In genomic region chr2:127426501-127427354, GRCh38 we compare ENCODE assay signal across 28 cellular contexts. TPM values are rescaled to one million over a fixed set of nuclear protein-coding genes. Genes with fewer than 3 reads are reported as not detected.
DNase-seq lines count a peak whose midpoint lies in the region; ATAC-seq, FAIRE-seq and TF ChIP-seq lines count a peak whose summit lies in the region.
"Had no signal": no experiment of that assay in that cellular context is flagged by ENCODE, and none has a peak within 500 bp of the region (broad histone marks: within the 10 kb centered on the region; RNA-seq: fewer than 3 reads in every experiment).

No MANE protein-coding gene starts in this region.

- no peak overlapping the region for H3K9ac ChIP-seq in HepG2 (ENCODE audit: insufficient read depth, low read depth, low read length)

- H3K4me1 ChIP-seq in HepG2 (ENCODE audit: insufficient read depth, low read length) (peaks cover 8% of the 10 kb centered on the region), right lobe of liver (peaks cover 0 to 4% (median 1%) of the 10 kb centered on the region in 4 donors)
- H3K4me1 ChIP-seq: BE2C had no signal

- no peak for TF ChIP-seq EP300 in HepG2 (IDR thresholded peaks at IDR 0.05; ENCODE audit: low read depth in 2 of 2, low read length in 2 of 2)
- no peak for TF ChIP-seq EP300 in HepG2 (CRISPR knock-in tag; IDR thresholded peaks at IDR 0.05; ENCODE audit: borderline replicate concordance)

- H3K9me3 ChIP-seq in HepG2 (ENCODE audit: low read length) = no peaks in the 10 kb centered on the region
- H3K9me3 ChIP-seq in right lobe of liver = no peaks in the 10 kb centered on the region
- H3K9me3 ChIP-seq: BE2C had no signal

- in situ Hi-C loops in HepG2 (cut with HindIII; ENCODE audit: extremely low pct_ligation_motif_present, low pct_unique_long_range_greater_than_20kb) = no loop called here

- TF ChIP-seq RAD21 in HepG2 (CRISPR knock-in tag; IDR thresholded peaks at IDR 0.05) = no peak

- H3K79me2 ChIP-seq in HepG2 (ENCODE audit: insufficient read depth, low read length) = peaks cover 6% of the 10 kb centered on the region

- H3K4me3 ChIP-seq in HepG2 (replicated peaks in 1 of 3; ENCODE audit: insufficient read depth in 1 of 3, low read depth in 2 of 3, low read length in 3 of 3) (no peak overlapping the region), right lobe of liver (no peak overlapping the region)
- H3K4me3 ChIP-seq: GM12878, GM23338 had no signal

- FAIRE-seq in HepG2 (lab: Jason Lieb, UNC) = no peak
- FAIRE-seq: GM12878, GM18507 had no signal

- H3K27ac Mint-ChIP-seq in osteocyte (ENCODE audit: unreplicated experiment) = no peak overlapping the region
- H3K27ac Mint-ChIP-seq: CD4-positive, CD25-positive, alpha-beta regulatory T cell; GM23338; HFFc6 had no signal

- WGBS in HepG2 (ENCODE audit: low lambda C conversion rate) = 96% methylated on average over 10 of the region's 10 CpGs
- WGBS in right lobe of liver (ENCODE audit: insufficient coverage, low coverage, low lambda C conversion rate, missing lambda C conversion rate) = 86% methylated on average over 4 of the region's 10 CpGs

- no peaks in the 10 kb centered on the region for H3K9me3 Mint-ChIP-seq in osteocyte (ENCODE audit: unreplicated experiment)
- H3K9me3 Mint-ChIP-seq: CD4-positive, CD25-positive, alpha-beta regulatory T cell; CD8-positive, alpha-beta memory T cell; GM23338; HFFc6 had no signal

- ATAC-seq in HepG2 (peak; percentile 3; the same call in 2 of the 3 replicates), right lobe of liver (no peak), GM18505 (IDR thresholded peaks at IDR 0.05; ENCODE audit: unreplicated experiment) (no peak)
- ATAC-seq: GM12878, GM23338, HCT116 had no signal

- intact Hi-C loops in HepG2 (cut with micrococcal nuclease; ENCODE audit: unreplicated experiment) = no loop called here
- intact Hi-C loops in right lobe of liver (cut with DNase I) = no loop called here

- H3K4me3 Mint-ChIP-seq in osteocyte (ENCODE audit: unreplicated experiment) = no peak overlapping the region
- H3K4me3 Mint-ChIP-seq: CD4-positive, CD25-positive, alpha-beta regulatory T cell; CD8-positive, alpha-beta memory T cell; GM23338; HFFc6 had no signal

- H3K4me1 Mint-ChIP-seq in osteocyte (ENCODE audit: unreplicated experiment) = peaks cover 22% of the 10 kb centered on the region

- no peak overlapping the region for H3K4me2 ChIP-seq in HepG2 (ENCODE audit: low read depth, low read length)
- H3K4me2 ChIP-seq: GM23338 had no signal

- no peaks in the 10 kb centered on the region for H3K36me3 Mint-ChIP-seq in osteocyte (ENCODE audit: unreplicated experiment)
- H3K36me3 Mint-ChIP-seq: CD4-positive, CD25-positive, alpha-beta regulatory T cell had no signal

- no peaks in the 10 kb centered on the region for H3K27me3 ChIP-seq in HepG2 (ENCODE audit: control insufficient read depth in 1 of 2, insufficient read depth in 2 of 2, low read length in 2 of 2)
- H3K27me3 ChIP-seq in right lobe of liver = no peaks in the 10 kb centered on the region

- no TSS peak for BruUV-seq in HepG2 (replicated peaks; lab: Mats Ljungman, UMichigan)

- peaks cover 6% of the 10 kb centered on the region for H3K27me3 Mint-ChIP-seq in osteocyte (ENCODE audit: unreplicated experiment)

- CTCF ChIA-PET in HepG2 (lab: Yijun Ruan, JAX; ENCODE audit: low intra/inter-chr PET ratio, low total read pairs) = no interaction called here

- no peak overlapping the region for H2AFZ ChIP-seq in HepG2 (ENCODE audit: low read length)
- H2AFZ ChIP-seq: GM23338 had no signal

- POLR2A ChIA-PET in HepG2 (lab: Yijun Ruan, JAX) = interaction anchor here (0.8 to 16.2 kb wide), 5 partner anchors 9 to 27 kb away, joined by 3 to 229 read pairs (median 31); partner anchors contain the start of gene PROC

- peak; percentile 53 for DNase-seq in activated CD8-positive, alpha-beta memory T cell treated with anti-CD3 and anti-CD28 coated beads for 24 hours
- no peak for DNase-seq in activated CD8-positive, alpha-beta memory T cell treated with anti-CD3 and anti-CD28 coated beads, Interleukin-2, amount 50 U/mL, for 4 hours
- no peak for DNase-seq in HepG2 (ENCODE audit: low spot score)
- DNase-seq in right lobe of liver = no peak
- peak; percentile 76 for DNase-seq in osteocyte (ENCODE audit: extremely low spot score, unreplicated experiment)
- DNase-seq in activated gamma-delta T cell (lab: John Stamatoyannopoulos, UW) = no peak
- DNase-seq: 8988T; BE2C; C1 segment of cervical spinal cord; CD4-positive, CD25-positive, alpha-beta regulatory T cell; CD8-positive, alpha-beta memory T cell; COR-L47; DMS 273 treated with DMSO at 0.1 percent for 48 hours; DMS53; DND-41; EL; H7; HFFc6; IMR-90 had no signal

- no peaks in the 10 kb centered on the region; the same call in 1 of the 2 replicates for H4K20me1 ChIP-seq in HepG2 (ENCODE audit: insufficient read depth, low read length)

- TF ChIP-seq POLR2A in HepG2 (IDR thresholded peaks at IDR 0.05; ENCODE audit: insufficient read depth in 1 of 2, low read depth in 2 of 2, low read length in 2 of 2) (no peak; a peak in 1 of 4 replicates), right lobe of liver (IDR thresholded peaks at IDR 0.05) (no peak), GM18505 (IDR thresholded peaks at IDR 0.05; ENCODE audit: borderline replicate concordance, extremely low read depth, insufficient read depth, insufficient read length) (no peak)

- peaks cover 31 to 44% of the 10 kb centered on the region in 2 experiments for H3K36me3 ChIP-seq in HepG2 (replicated peaks in 1 of 2; ENCODE audit: control insufficient read depth in 1 of 2, insufficient read depth in 2 of 2, low read length in 2 of 2)
- H3K36me3 ChIP-seq in right lobe of liver = peaks cover 0 to 26% (median 12%) of the 10 kb centered on the region in 4 donors
- H3K36me3 ChIP-seq: BE2C had no signal

- H3K27ac ChIP-seq in HepG2 (ENCODE audit: extremely low read length, insufficient read depth, low read length) (no peak overlapping the region), right lobe of liver (no peak overlapping the region)
- H3K27ac ChIP-seq: HL-60 had no signal

- TF ChIP-seq CTCF in HepG2 (CRISPR knock-in tag; IDR thresholded peaks at IDR 0.05) = no peak
- TF ChIP-seq CTCF in right lobe of liver (IDR thresholded peaks at IDR 0.05) = no peak
- TF ChIP-seq CTCF in osteocyte (IDR thresholded peaks at IDR 0.05) = no peak

TF ChIP-seq in HepG2, 621 proteins besides CTCF, POLR2A, EP300 and RAD21 (continues in another document):
- TF ChIP-seq NR2F1 (CRISPR knock-in tag; IDR thresholded peaks at IDR 0.05) = no peak
- TF ChIP-seq SP140L (CRISPR knock-in tag; IDR thresholded peaks at IDR 0.05; ENCODE audit: borderline replicate concordance) = no peak
- peak; percentile 24; the same call in 1 of the 2 replicates for TF ChIP-seq ZFY (CRISPR knock-in tag; IDR thresholded peaks at IDR 0.05)

RNA-seq across cellular contexts. Expression of gene PROC, which starts 8.5 kb away (rescaled TPM):
- total RNA-seq in HepG2 (2016; rRNA removed; fragmentation: Illumina TruSeq; extraction: Trizol) = 52.1 and 134 TPM in 2 replicates
- 19.2 and 23.2 TPM in 2 replicates for total RNA-seq in HepG2 (2016; cell fraction: cytosol; rRNA removed; fragmentation: Illumina TruSeq; extraction: Trizol; ENCODE audit: low read depth)
- total RNA-seq in HepG2 (2016; cell fraction: insoluble cytoplasmic fraction; rRNA removed; fragmentation: Illumina TruSeq; extraction: Trizol) = 49.9 and 134 TPM in 2 replicates
- 37.4 and 38.6 TPM in 2 replicates for total RNA-seq in HepG2 (2016; cell fraction: membrane; rRNA removed; fragmentation: Illumina TruSeq; extraction: Trizol)
- total RNA-seq in HepG2 (2016; cell fraction: nucleus; rRNA removed; fragmentation: Illumina TruSeq; extraction: Trizol) = 166 and 178 TPM in 2 replicates
- polyA plus RNA-seq in HepG2 (2011; rRNA removed) = 185 and 266 TPM in 2 replicates
- 113 and 166 TPM in 2 replicates for polyA plus RNA-seq in HepG2 (2011; cell fraction: cytosol; rRNA removed)
- 1,267 and 1,304 TPM in 2 replicates for polyA plus RNA-seq in HepG2 (2011; cell fraction: nucleus; rRNA removed)
- 232 and 321 TPM in 2 replicates for polyA plus RNA-seq in HepG2 (2012)
- polyA plus RNA-seq in HepG2 (2016; cell fraction: cytosol; fragmentation: Illumina TruSeq; extraction: Trizol; ENCODE audit: low read depth) = 17.2 and 19.9 TPM in 2 replicates
- 48.9 and 49.8 TPM in 2 replicates for polyA plus RNA-seq in HepG2 (2016; cell fraction: insoluble cytoplasmic fraction; fragmentation: Illumina TruSeq; extraction: Trizol; ENCODE audit: low read depth)
- 22.9 and 24.9 TPM in 2 replicates for polyA plus RNA-seq in HepG2 (2016; cell fraction: membrane; fragmentation: Illumina TruSeq; extraction: Trizol; ENCODE audit: low read depth)
- polyA plus RNA-seq in HepG2 (2016; cell fraction: nucleus; fragmentation: Illumina TruSeq; extraction: Trizol; ENCODE audit: insufficient read depth, low read depth) = 354 and 380 TPM in 2 replicates
- polyA minus RNA-seq in HepG2 (2011; rRNA and poly(A)+ RNA removed; ENCODE audit: low replicate concordance) = 241 TPM in 1 of 2 replicates, not detected in the other
- polyA minus RNA-seq in HepG2 (2011; cell fraction: cytosol; rRNA and poly(A)+ RNA removed) = 64.7 and 65.5 TPM in 2 replicates
- 172 and 188 TPM in 2 replicates for polyA minus RNA-seq in HepG2 (2011; cell fraction: nucleus; rRNA and poly(A)+ RNA removed)
- 100 to 1,000 TPM; 224 to 447 (median 319) TPM for total RNA-seq in right lobe of liver
- 1.6 and 2.5 TPM in 2 replicates for total RNA-seq in osteocyte
- total RNA-seq: A673; CD4-positive, CD25-positive, alpha-beta regulatory T cell; GM12878; HFFc6; HT1080; IMR-90 had no signal
- polyA plus RNA-seq: AG04450; CD8-positive, alpha-beta memory T cell; GM12878 had no signal

RNA-seq across cellular contexts. Expression of gene MAP3K2, which starts 39.0 kb away (rescaled TPM):
- total RNA-seq in HepG2 (2016; rRNA removed; fragmentation: Illumina TruSeq; extraction: Trizol) (37.2 and 56.1 TPM in 2 replicates), right lobe of liver (10 to 100 TPM; 28.6 to 45.1 (median 39.8) TPM), osteocyte (60.9 and 63.9 TPM in 2 replicates)
- total RNA-seq in HepG2 (2016; cell fraction: cytosol; rRNA removed; fragmentation: Illumina TruSeq; extraction: Trizol; ENCODE audit: low read depth) = 12.9 and 13.4 TPM in 2 replicates
- total RNA-seq in HepG2 (2016; cell fraction: insoluble cytoplasmic fraction; rRNA removed; fragmentation: Illumina TruSeq; extraction: Trizol) = 35.8 and 54.1 TPM in 2 replicates
- total RNA-seq in HepG2 (2016; cell fraction: membrane; rRNA removed; fragmentation: Illumina TruSeq; extraction: Trizol) = 28.2 and 32.6 TPM in 2 replicates
- total RNA-seq in HepG2 (2016; cell fraction: nucleus; rRNA removed; fragmentation: Illumina TruSeq; extraction: Trizol) = 37.4 and 42.1 TPM in 2 replicates
- 11.2 and 12.2 TPM in 2 replicates for polyA plus RNA-seq in HepG2 (2011; rRNA removed)
- polyA plus RNA-seq in HepG2 (2011; cell fraction: cytosol; rRNA removed) = 5.1 and 7.6 TPM in 2 replicates
- 18.1 and 21.8 TPM in 2 replicates for polyA plus RNA-seq in HepG2 (2011; cell fraction: nucleus; rRNA removed)
- 11.5 and 11.7 TPM in 2 replicates for polyA plus RNA-seq in HepG2 (2012)
- 0.44 and 0.68 TPM in 2 replicates for polyA plus RNA-seq in HepG2 (2016; cell fraction: cytosol; fragmentation: Illumina TruSeq; extraction: Trizol; ENCODE audit: low read depth)
- polyA plus RNA-seq in HepG2 (2016; cell fraction: insoluble cytoplasmic fraction; fragmentation: Illumina TruSeq; extraction: Trizol; ENCODE audit: low read depth) = 14.1 and 15.7 TPM in 2 replicates
- 3.3 and 3.5 TPM in 2 replicates for polyA plus RNA-seq in HepG2 (2016; cell fraction: membrane; fragmentation: Illumina TruSeq; extraction: Trizol; ENCODE audit: low read depth)
- 28.7 and 30.7 TPM in 2 replicates for polyA plus RNA-seq in HepG2 (2016; cell fraction: nucleus; fragmentation: Illumina TruSeq; extraction: Trizol; ENCODE audit: insufficient read depth, low read depth)
- 20.5 and 26.7 TPM in 2 replicates for polyA minus RNA-seq in HepG2 (2011; rRNA and poly(A)+ RNA removed; ENCODE audit: low replicate concordance)
- polyA minus RNA-seq in HepG2 (2011; cell fraction: cytosol; rRNA and poly(A)+ RNA removed) = 43.5 and 45.0 TPM in 2 replicates
- polyA minus RNA-seq in HepG2 (2011; cell fraction: nucleus; rRNA and poly(A)+ RNA removed) = 46.0 and 46.6 TPM in 2 replicates

Comparison
In these comparisons a context has a peak if more than half of its experiments do, and no peak if none do; other contexts are left out.
1. DNase-seq: peak in activated CD8-positive, alpha-beta memory T cell treated with anti-CD3 and anti-CD28 coated beads for 24 hours (single experiment) and osteocyte (single experiment); none in activated CD8-positive, alpha-beta memory T cell treated with anti-CD3 and anti-CD28 coated beads, Interleukin-2, amount 50 U/mL, for 4 hours (single experiment), HepG2 (single experiment), right lobe of liver (0 of 3) and activated gamma-delta T cell (single experiment).